ENCODE assay signal across 24 cellular contexts in the genomic region with DNA sequence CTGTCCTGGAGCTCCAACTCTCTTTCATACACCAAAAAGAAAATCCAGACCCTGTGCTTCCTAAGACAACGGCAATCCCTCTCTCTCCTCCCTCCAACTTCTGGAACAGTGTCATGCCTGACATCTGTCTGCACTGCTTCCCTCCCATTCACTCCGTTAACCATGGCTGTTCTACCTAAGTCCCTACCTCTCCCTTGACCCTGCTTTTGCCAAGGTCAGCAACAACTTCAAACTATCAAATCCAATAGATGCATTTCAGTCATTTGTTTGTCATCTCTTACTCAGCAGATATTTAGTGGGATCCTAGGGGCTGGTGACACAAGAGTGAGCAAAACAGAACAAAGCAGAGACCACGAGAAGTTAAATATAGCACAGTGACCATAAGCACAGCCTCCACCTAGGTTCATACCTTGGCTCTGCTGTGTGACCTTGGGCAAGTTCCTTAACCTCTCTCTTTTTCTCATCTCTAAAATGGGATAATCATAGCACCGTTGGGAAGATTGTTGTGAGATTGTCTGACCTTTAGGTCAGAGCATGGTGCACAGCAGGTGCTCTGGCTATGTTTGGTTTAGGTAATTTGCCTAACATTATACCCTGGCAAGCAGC.
"Had no signal": no experiment of that assay in that cellular context is flagged by ENCODE, and none has a peak within 500 bp of the region (broad histone marks: within the 10 kb centered on the region; RNA-seq: fewer than 3 reads in every experiment).

No MANE protein-coding gene starts in this region.

- DNase-seq: activated CD4-positive, alpha-beta T cell treated with anti-CD3 and anti-CD28 coated beads for 4 hours; activated CD4-positive, alpha-beta T cell treated with anti-CD3 and anti-CD28 coated beads, Interleukin-2, amount 50 U/mL, for 4 hours; activated naive CD4-positive, alpha-beta T cell; activated T-cell treated with anti-CD3 and anti-CD28 coated beads for 4 hours; activated T-cell treated with anti-CD3 and anti-CD28 coated beads, Interleukin-2, amount 50 U/mL, for 72 hours; anterior cingulate cortex; cerebellar nuclear complex; effector memory CD8-positive, alpha-beta T cell; erythroblast; hippocampal formation; immature natural killer cell; kidney; naive B cell; nephron progenitor cell; psoas muscle; stimulated activated CD4-positive, alpha-beta T cell treated with anti-CD3 and anti-CD28 coated beads, Interleukin-15, amount 100 ng/mL, for 24 hours; stimulated activated CD4-positive, alpha-beta T cell treated with anti-CD3 and anti-CD28 coated beads, Interleukin-2, amount 100 ng/mL, for 24 hours; stimulated activated naive CD4-positive, alpha-beta T cell; testis; transverse colon had no signal

- H3K9me3 ChIP-seq: gastroesophageal sphincter, neutrophil, psoas muscle, testis, transverse colon had no signal

- ATAC-seq: activated naive CD4-positive, alpha-beta T cell treated with anti-CD3 and anti-CD28 coated beads, Interleukin-2, amount 50 U/mL, for 72 hours; activated T-cell treated with anti-CD3 and anti-CD28 coated beads, Interleukin-2, amount 50 U/mL, for 72 hours; effector memory CD8-positive, alpha-beta T cell; gastroesophageal sphincter; psoas muscle had no signal

- H3K4me1 ChIP-seq: gastroesophageal sphincter, psoas muscle, testis had no signal

- H3K27ac ChIP-seq: coronary artery, gastroesophageal sphincter, neutrophil, psoas muscle, testis, transverse colon had no signal

- H3K36me3 ChIP-seq: gastroesophageal sphincter, neutrophil, transverse colon had no signal

- H3K4me3 ChIP-seq: coronary artery, gastroesophageal sphincter, psoas muscle, testis, transverse colon had no signal

- H3K27me3 ChIP-seq: neutrophil, testis had no signal
